In the genomic region with DNA sequence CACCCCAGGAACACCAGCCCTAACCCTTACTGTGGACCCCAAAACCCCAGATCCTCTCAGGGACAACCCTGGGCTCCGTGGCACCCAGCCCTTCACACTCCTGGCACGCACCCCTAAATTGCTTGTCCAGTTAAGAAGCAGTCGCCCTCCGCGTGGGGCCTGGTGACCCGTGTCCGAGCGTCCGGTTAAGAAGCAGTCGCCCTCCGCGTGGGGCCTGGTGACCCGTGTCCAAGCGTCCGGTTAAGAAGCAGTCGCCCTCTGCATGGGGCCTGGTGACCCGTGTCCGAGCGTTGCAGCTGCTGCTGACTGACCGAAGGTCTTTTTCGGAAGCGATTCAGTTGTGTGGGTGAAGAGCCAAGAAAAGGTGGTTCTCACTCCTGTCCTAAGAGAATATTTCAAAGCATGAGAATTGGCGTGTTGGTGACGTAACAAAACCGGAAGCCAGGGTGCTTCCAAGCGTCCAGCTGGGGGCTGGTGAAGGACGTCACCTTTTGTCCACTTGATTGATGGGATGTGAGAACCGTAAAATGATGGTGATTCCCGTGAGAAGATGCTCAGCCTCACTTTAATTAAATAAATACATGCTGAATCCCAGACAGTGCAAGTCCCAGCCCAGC, we compare ENCODE assay signal across 12 cellular contexts.
"Had no signal": no experiment of that assay in that cellular context is flagged by ENCODE, and none has a peak within 500 bp of the region (broad histone marks: within the 10 kb centered on the region; RNA-seq: fewer than 3 reads in every experiment).

No MANE protein-coding gene starts in this region.

- H3K27ac Mint-ChIP-seq: activated naive CD4-positive, alpha-beta T cell treated with anti-CD3 and anti-CD28 coated beads, Interleukin-2, amount 50 U/mL, for 24 hours; activated T-helper 2 cell treated with anti-CD3 and anti-CD28 coated beads, Interferon-gamma antibody, Interleukin-2, Interleukin-4, amounts not matched to agents 10 μg/mL and 5 μg/mL and 100 μg/mL, durations not matched to agents 14 hours and 24 hours and 36 hours; brain; dendritic cell treated with granulocyte-macrophage colony-stimulating factor and Interleukin-4, amounts not matched to agents 40 ng/mL and 50 ng/mL, for 4 days; effector memory CD8-positive, alpha-beta T cell had no signal

- H3K4me1 Mint-ChIP-seq: activated naive CD4-positive, alpha-beta T cell treated with anti-CD3 and anti-CD28 coated beads, Interleukin-2, amount 50 U/mL, for 24 hours; naive thymus-derived CD8-positive, alpha-beta T cell had no signal

- H3K4me3 Mint-ChIP-seq: activated naive CD4-positive, alpha-beta T cell treated with anti-CD3 and anti-CD28 coated beads, Interleukin-2, amount 50 U/mL, for 24 hours; brain; dendritic cell treated with granulocyte-macrophage colony-stimulating factor and Interleukin-4, amounts not matched to agents 40 ng/mL and 50 ng/mL, for 4 days; effector memory CD8-positive, alpha-beta T cell; naive thymus-derived CD8-positive, alpha-beta T cell had no signal

- H3K36me3 ChIP-seq: stomach, tibial artery had no signal

- H3K4me3 ChIP-seq: mucosa of descending colon, stomach, tibial artery had no signal

- DNase-seq: activated CD4-positive, alpha-beta T cell treated with anti-CD3 and anti-CD28 coated beads, Interleukin-2, amount 50 U/mL, for 48 hours; effector memory CD8-positive, alpha-beta T cell; hypothalamus; kidney glomerular epithelial cell; mucosa of descending colon; naive thymus-derived CD8-positive, alpha-beta T cell; stomach had no signal

- H3K27ac ChIP-seq: stomach, tibial artery had no signal

- H3K4me1 ChIP-seq: stomach had no signal

- H3K36me3 Mint-ChIP-seq: activated naive CD4-positive, alpha-beta T cell treated with anti-CD3 and anti-CD28 coated beads, Interleukin-2, amount 50 U/mL, for 24 hours; brain; naive thymus-derived CD8-positive, alpha-beta T cell had no signal

- ATAC-seq: effector memory CD8-positive, alpha-beta T cell; mucosa of descending colon; naive thymus-derived CD8-positive, alpha-beta T cell had no signal

- H3K9me3 ChIP-seq: mucosa of descending colon, tibial artery had no signal

- H3K27me3 Mint-ChIP-seq: brain; effector memory CD8-positive, alpha-beta T cell had no signal

- H3K9me3 Mint-ChIP-seq: activated naive CD4-positive, alpha-beta T cell treated with anti-CD3 and anti-CD28 coated beads, Interleukin-2, amount 50 U/mL, for 24 hours; activated T-helper 2 cell treated with anti-CD3 and anti-CD28 coated beads, Interferon-gamma antibody, Interleukin-2, Interleukin-4, amounts not matched to agents 10 μg/mL and 5 μg/mL and 100 μg/mL, durations not matched to agents 14 hours and 24 hours and 36 hours; dendritic cell treated with granulocyte-macrophage colony-stimulating factor and Interleukin-4, amounts not matched to agents 40 ng/mL and 50 ng/mL, for 4 days; effector memory CD8-positive, alpha-beta T cell; naive thymus-derived CD8-positive, alpha-beta T cell had no signal
